Comparison of ENCODE assay signal across 19 cellular contexts in the genomic region with DNA sequence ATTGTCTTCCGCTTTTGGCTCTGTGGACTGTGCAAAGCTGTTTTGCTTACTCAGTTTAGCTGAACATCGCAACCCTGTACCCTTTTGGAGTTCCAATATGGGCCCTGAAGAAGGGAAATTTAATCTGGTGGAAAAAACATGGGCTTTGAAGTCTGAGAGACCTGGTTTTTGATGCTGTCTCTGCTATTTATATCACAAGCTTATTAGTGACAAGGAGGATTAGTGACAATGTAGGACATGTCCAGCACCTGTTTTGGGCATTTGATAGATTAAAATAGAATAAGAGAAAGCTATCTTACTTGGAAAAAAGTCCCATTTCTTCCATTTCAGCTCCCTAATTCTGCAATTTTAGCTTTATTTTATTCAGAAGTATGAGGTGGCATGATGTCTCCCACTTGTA.
DNase-seq lines count a peak whose midpoint lies in the region; TF ChIP-seq lines count a peak whose summit lies in the region.
"Had no signal": no experiment of that assay in that cellular context is flagged by ENCODE, and none has a peak within 500 bp of the region (broad histone marks: within the 10 kb centered on the region; RNA-seq: fewer than 3 reads in every experiment).

No MANE protein-coding gene starts in this region.

- H3K4me3 ChIP-seq in OCI-LY1 (ENCODE audit: low read depth, low read length, poor library complexity, severe bottlenecking): no peak overlapping the region
- H3K4me3 ChIP-seq in parathyroid adenoma (ENCODE audit: low read depth, low read length): no peak overlapping the region
- peak overlapping the region in 1 of 3 donors; percentile 3 for H3K4me3 ChIP-seq in skeletal muscle tissue (ENCODE audit: low read length in 3 of 3)
- H3K4me3 ChIP-seq: A549, GM23338 had no signal

- POLR2A ChIA-PET in HEK293T (lab: Yijun Ruan, JAX): no interaction called here

- H3K79me2 ChIP-seq in OCI-LY1 (ENCODE audit: insufficient read depth, low read length) (no peaks in the 10 kb centered on the region), parathyroid adenoma (no peaks in the 10 kb centered on the region)

- DNase-seq in NCI-H524 (lab: John Stamatoyannopoulos, UW): peak; percentile 4 to 57
- DNase-seq in HEK293T (ENCODE audit: extremely low spot score): no peak
- no peak for DNase-seq in COLO829 (ENCODE audit: low spot score)
- no peak for DNase-seq in iPS-NIHi7 (ENCODE audit: extremely low spot score)
- DNase-seq: AML-193; CD4-positive, alpha-beta T cell; DMS153; DMS79 treated with DMSO at 0.1 percent for 48 hours; GF-D8; HCEC 1CT; HFFc6; IMR-90 had no signal

- H4K20me1 ChIP-seq in OCI-LY1 (ENCODE audit: insufficient read depth, low read length): no peaks in the 10 kb centered on the region

- no peaks in the 10 kb centered on the region for H3F3A ChIP-seq in OCI-LY1 (ENCODE audit: insufficient read depth, low read length)

- H3K4me1 ChIP-seq in OCI-LY1 (ENCODE audit: insufficient read depth, low read length, severe bottlenecking) (peaks cover 49% of the 10 kb centered on the region), parathyroid adenoma (peaks cover 5% of the 10 kb centered on the region), skeletal muscle tissue (ENCODE audit: control insufficient read depth in 3 of 3, insufficient read depth in 3 of 3, low read length in 3 of 3) (peaks cover 21 to 23% (median 21%) of the 10 kb centered on the region in 3 donors)
- H3K4me1 ChIP-seq: A549 had no signal

- H3K36me3 ChIP-seq in OCI-LY1 (ENCODE audit: insufficient read depth, low read length) (no peaks in the 10 kb centered on the region), parathyroid adenoma (ENCODE audit: control insufficient read depth, insufficient read depth, low read length) (no peaks in the 10 kb centered on the region), skeletal muscle tissue (ENCODE audit: control insufficient read depth in 3 of 3, insufficient read depth in 3 of 3, low read length in 3 of 3) (no peaks in the 10 kb centered on the region)

- H3K4me2 ChIP-seq in OCI-LY1 (ENCODE audit: low read length) (no peak overlapping the region), parathyroid adenoma (ENCODE audit: low read length) (no peak overlapping the region)
- H3K4me2 ChIP-seq: A549, GM23338 had no signal

- no peak for TF ChIP-seq CTCF in OCI-LY1 (IDR thresholded peaks at IDR 0.05; ENCODE audit: low read length)
- TF ChIP-seq CTCF in parathyroid adenoma (IDR thresholded peaks at IDR 0.05): no peak

- H3K9me3 ChIP-seq in OCI-LY1 (ENCODE audit: low read length): no peaks in the 10 kb centered on the region; the same call in 1 of the 2 replicates
- H3K9me3 ChIP-seq in parathyroid adenoma (ENCODE audit: control insufficient read depth, low read length): no peaks in the 10 kb centered on the region
- H3K9me3 ChIP-seq in skeletal muscle tissue (ENCODE audit: control insufficient read depth in 3 of 3, low read length in 3 of 3): no peaks in the 10 kb centered on the region
- H3K9me3 ChIP-seq: A549 had no signal

- H3K27ac ChIP-seq in OCI-LY1 (ENCODE audit: low read depth, low read length, poor library complexity, severe bottlenecking) (peak overlapping the region; percentile 94), parathyroid adenoma (peak overlapping the region; percentile 19), skeletal muscle tissue (ENCODE audit: low read depth, low read length) (peak overlapping the region; percentile 68)
- H3K27ac ChIP-seq: 22Rv1, A549, C4-2B had no signal

- H3K9me2 ChIP-seq in OCI-LY1 (ENCODE audit: low read depth, low read length): no peaks in the 10 kb centered on the region

- no peak overlapping the region for H2AFZ ChIP-seq in OCI-LY1 (ENCODE audit: low read length)
- H2AFZ ChIP-seq in parathyroid adenoma: no peak overlapping the region
- H2AFZ ChIP-seq: GM23338 had no signal

- CTCF ChIA-PET in HEK293T (lab: Yijun Ruan, JAX): no interaction called here

- no peak overlapping the region for H3K9ac ChIP-seq in OCI-LY1 (ENCODE audit: low read length)
- H3K9ac ChIP-seq in parathyroid adenoma: no peak overlapping the region
- H3K9ac ChIP-seq in skeletal muscle tissue (ENCODE audit: low read depth in 1 of 3, low read length in 3 of 3): no peak overlapping the region

- H3K27me3 ChIP-seq in OCI-LY1 (ENCODE audit: insufficient read depth, low read length): no peaks in the 10 kb centered on the region
- no peaks in the 10 kb centered on the region for H3K27me3 ChIP-seq in parathyroid adenoma (ENCODE audit: control insufficient read depth, insufficient read depth, low read length)
- H3K27me3 ChIP-seq in skeletal muscle tissue (ENCODE audit: control insufficient read depth in 3 of 3, insufficient read depth in 3 of 3, low read length in 3 of 3): no peaks in the 10 kb centered on the region

TF ChIP-seq in HEK293T, 16 proteins besides CTCF, POLR2A, EP300 and RAD21:
- TF ChIP-seq SP1 (IDR thresholded peaks at IDR 0.05): no peak
- TF ChIP-seq FOXA1 (IDR thresholded peaks at IDR 0.05): no peak
- TF ChIP-seq TARDBP (IDR thresholded peaks at IDR 0.05): no peak
- TF ChIP-seq, protein P1, sequence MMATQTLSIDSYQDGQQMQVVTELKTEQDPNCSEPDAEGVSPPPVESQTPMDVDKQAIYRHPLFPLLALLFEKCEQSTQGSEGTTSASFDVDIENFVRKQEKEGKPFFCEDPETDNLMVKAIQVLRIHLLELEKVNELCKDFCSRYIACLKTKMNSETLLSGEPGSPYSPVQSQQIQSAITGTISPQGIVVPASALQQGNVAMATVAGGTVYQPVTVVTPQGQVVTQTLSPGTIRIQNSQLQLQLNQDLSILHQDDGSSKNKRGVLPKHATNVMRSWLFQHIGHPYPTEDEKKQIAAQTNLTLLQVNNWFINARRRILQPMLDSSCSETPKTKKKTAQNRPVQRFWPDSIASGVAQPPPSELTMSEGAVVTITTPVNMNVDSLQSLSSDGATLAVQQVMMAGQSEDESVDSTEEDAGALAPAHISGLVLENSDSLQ (IDR thresholded peaks at IDR 0.05): no peak
- TF ChIP-seq ARNT (IDR thresholded peaks at IDR 0.05): no peak
- no peak for TF ChIP-seq ELF4 (IDR thresholded peaks at IDR 0.05)
- TF ChIP-seq CTBP1 (IDR thresholded peaks at IDR 0.05; ENCODE audit: borderline replicate concordance): no peak
- no peak for TF ChIP-seq LEF1 (IDR thresholded peaks at IDR 0.05; ENCODE audit: borderline replicate concordance)
- TF ChIP-seq FOXK2 (IDR thresholded peaks at IDR 0.05): no peak
- no peak for TF ChIP-seq FOXM1 (IDR thresholded peaks at IDR 0.05; ENCODE audit: borderline replicate concordance)
- TF ChIP-seq ZNF384 (IDR thresholded peaks at IDR 0.05): no peak
- TF ChIP-seq NFRKB (IDR thresholded peaks at IDR 0.05): no peak
- TF ChIP-seq BHLHE40 (IDR thresholded peaks at IDR 0.05; ENCODE audit: borderline replicate concordance): no peak
- no peak for TF ChIP-seq HDGF (IDR thresholded peaks at IDR 0.05; ENCODE audit: borderline replicate concordance)
- TF ChIP-seq SUZ12 (IDR thresholded peaks at IDR 0.05): no peak
- TF ChIP-seq L3MBTL2 (conservative IDR thresholded peaks at IDR 0.05): no peak

Comparison
In these comparisons a context has a peak if more than half of its experiments do, and no peak if none do; other contexts are left out.
1. DNase-seq: peak in NCI-H524 (2 of 2); none in HEK293T (single experiment), COLO829 (single experiment) and iPS-NIHi7 (single experiment).
2. H3K27ac ChIP-seq: peak in every context shown above with its lines; median percentile 94 in OCI-LY1; 68 in skeletal muscle tissue; 19 in parathyroid adenoma.